Comparison of ENCODE assay signal across 2 cellular contexts in genomic region chr4:110480741-110481271, GRCh38.
A peak's percentile ranks its signal among the peaks of the same experiment; 100 is the strongest.
TF ChIP-seq lines count a peak whose summit lies in the region.

No MANE protein-coding gene starts in this region.

TF ChIP-seq in GM23338, 12 proteins besides CTCF, POLR2A, EP300 and RAD21 (continued from another document):
- TF ChIP-seq JUNB (IDR thresholded peaks at IDR 0.05; ENCODE audit: unreplicated experiment): no peak
- no peak for TF ChIP-seq ETS1 (IDR thresholded peaks at IDR 0.05)
- TF ChIP-seq STAT1 (IDR thresholded peaks at IDR 0.05; ENCODE audit: unreplicated experiment): no peak
- no peak for TF ChIP-seq CREB1 (CRISPR knock-in tag; IDR thresholded peaks at IDR 0.05; ENCODE audit: low read depth)
- no peak for TF ChIP-seq REST (IDR thresholded peaks at IDR 0.05; ENCODE audit: unreplicated experiment)
- no peak for TF ChIP-seq ZNF462 (CRISPR knock-in tag; IDR thresholded peaks at IDR 0.05)
- no peak for TF ChIP-seq EZH2 (IDR thresholded peaks at IDR 0.05; ENCODE audit: low read depth, unreplicated experiment)
TF ChIP-seq in GM23338: peak in this region for 0.

TF ChIP-seq in K562, 482 proteins besides CTCF, POLR2A, EP300 and RAD21 (continued from another document):
- TF ChIP-seq MAFK (IDR thresholded peaks at IDR 0.05; ENCODE audit: low read length) (0 out of 2 replicates have a peak, but pooled peaks have one; percentile 9), TAF1 (IDR thresholded peaks at IDR 0.05; ENCODE audit: control insufficient read depth, extremely low read depth, insufficient read depth, low read length, severe bottlenecking) (no peak)
